In genomic region chr12:69324797-69325466, GRCh38 we compare ENCODE assay signal across 12 cellular contexts.
DNase-seq lines count a peak whose midpoint lies in the region; ATAC-seq lines count a peak whose summit lies in the region.
"Had no signal": no experiment of that assay in that cellular context is flagged by ENCODE, and none has a peak within 500 bp of the region (broad histone marks: within the 10 kb centered on the region; RNA-seq: fewer than 3 reads in every experiment).

No MANE protein-coding gene starts in this region.

- H3K4me3 Mint-ChIP-seq in dendritic cell treated with granulocyte-macrophage colony-stimulating factor and Interleukin-4, amounts not matched to agents 40 ng/mL and 50 ng/mL, for 4 days, result peak overlapping the region; percentile 63
- H3K4me3 Mint-ChIP-seq: activated CD4-positive, alpha-beta T cell treated with anti-CD3 and anti-CD28 coated beads, Interleukin-2, amount 10 ng/mL, durations not matched to agents 24 days and 14 days; nephron had no signal

- peak; percentile 90 for ATAC-seq in GM18861 (IDR thresholded peaks at IDR 0.05; ENCODE audit: unreplicated experiment)
- ATAC-seq in GM21737 (IDR thresholded peaks at IDR 0.05; ENCODE audit: unreplicated experiment), result peak; percentile 91
- ATAC-seq in HG03457 (IDR thresholded peaks at IDR 0.05; ENCODE audit: unreplicated experiment), result peak; percentile 96
- no peak for ATAC-seq in GM19324 (IDR thresholded peaks at IDR 0.05; ENCODE audit: low FRiP score, unreplicated experiment)
- ATAC-seq: heart left ventricle had no signal

- H3K9me3 Mint-ChIP-seq in dendritic cell treated with granulocyte-macrophage colony-stimulating factor and Interleukin-4, amounts not matched to agents 40 ng/mL and 50 ng/mL, for 4 days, result no peaks in the 10 kb centered on the region

- no peaks in the 10 kb centered on the region for H3K27me3 Mint-ChIP-seq in dendritic cell treated with granulocyte-macrophage colony-stimulating factor and Interleukin-4, amounts not matched to agents 40 ng/mL and 50 ng/mL, for 4 days

- H3K4me1 Mint-ChIP-seq in dendritic cell treated with granulocyte-macrophage colony-stimulating factor and Interleukin-4, amounts not matched to agents 40 ng/mL and 50 ng/mL, for 4 days (ENCODE audit: low read depth), result peaks cover 79% of the 10 kb centered on the region
- H3K4me1 Mint-ChIP-seq: nephron had no signal

- intact Hi-C loops in dendritic cell treated with granulocyte-macrophage colony-stimulating factor and Interleukin-4, amounts not matched to agents 40 ng/mL and 50 ng/mL, for 4 days (cut with micrococcal nuclease), result no loop called here

- DNase-seq in SKM-1 treated with dmso at 0.1 percent for 144 hours (lab: John Stamatoyannopoulos, UW; ENCODE audit: unreplicated experiment) (no peak), AML-193 (lab: John Stamatoyannopoulos, UW) (no peak), GF-D8 (lab: John Stamatoyannopoulos, UW) (no peak)
- DNase-seq: activated CD4-positive, alpha-beta T cell treated with anti-CD3 and anti-CD28 coated beads, Interleukin-2, amount 10 ng/mL, durations not matched to agents 24 days and 14 days; heart left ventricle; PC-9 had no signal

- H3K36me3 Mint-ChIP-seq in dendritic cell treated with granulocyte-macrophage colony-stimulating factor and Interleukin-4, amounts not matched to agents 40 ng/mL and 50 ng/mL, for 4 days (ENCODE audit: low read depth), result peaks cover 6% of the 10 kb centered on the region

- H3K27ac Mint-ChIP-seq in dendritic cell treated with granulocyte-macrophage colony-stimulating factor and Interleukin-4, amounts not matched to agents 40 ng/mL and 50 ng/mL, for 4 days, result peak overlapping the region; percentile 82
- H3K27ac Mint-ChIP-seq: activated CD4-positive, alpha-beta T cell treated with anti-CD3 and anti-CD28 coated beads, Interleukin-2, amount 10 ng/mL, durations not matched to agents 24 days and 14 days; nephron had no signal
